In the genomic region with DNA sequence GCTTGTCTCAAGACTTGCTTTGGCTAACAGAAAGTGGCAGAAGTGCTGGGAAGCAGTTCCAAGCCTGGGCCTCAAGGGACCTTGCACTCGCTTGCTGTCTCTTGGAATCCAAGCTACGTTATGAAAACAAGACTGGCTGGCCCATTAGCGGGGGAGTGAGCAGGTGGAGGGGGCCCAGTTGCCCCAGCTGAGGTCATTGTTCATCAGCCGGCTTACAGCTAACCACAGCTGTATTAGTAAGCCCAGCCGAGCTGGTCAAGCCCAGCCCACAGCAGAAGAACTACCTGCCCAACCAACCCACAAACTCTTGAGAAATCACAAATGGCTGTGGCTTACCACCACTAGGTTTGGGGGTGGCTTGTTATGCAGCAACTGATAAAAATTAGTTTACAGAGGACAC, we compare ENCODE assay signal across 26 cellular contexts.
DNase-seq lines count a peak whose midpoint lies in the region; ATAC-seq, FAIRE-seq and TF ChIP-seq lines count a peak whose summit lies in the region.
"Had no signal": no experiment of that assay in that cellular context is flagged by ENCODE, and none has a peak within 500 bp of the region (broad histone marks: within the 10 kb centered on the region; RNA-seq: fewer than 3 reads in every experiment).

No MANE protein-coding gene starts in this region.

- H3K4ac ChIP-seq in mesendoderm (ENCODE audit: low read depth, low read length), result no peak overlapping the region

- intact Hi-C loops in right lobe of liver (cut with DNase I), result no loop called here
- intact Hi-C loops in HepG2 (cut with micrococcal nuclease; ENCODE audit: unreplicated experiment), result no loop called here
- intact Hi-C loops in activated T-helper 2 cell treated with anti-CD3 and anti-CD28 coated beads, Interferon-gamma antibody, Interleukin-2, Interleukin-4, amounts not matched to agents 10 μg/mL and 5 μg/mL and 100 μg/mL, durations not matched to agents 14 hours and 24 hours and 36 hours (cut with micrococcal nuclease), result no loop called here

- H2BK5ac ChIP-seq in mesendoderm (ENCODE audit: low read length), result no peak overlapping the region

- no peak overlapping the region for H2AK5ac ChIP-seq in mesendoderm (ENCODE audit: low read length)

- H3K4me3 Mint-ChIP-seq in activated T-helper 2 cell treated with anti-CD3 and anti-CD28 coated beads, Interferon-gamma antibody, Interleukin-2, Interleukin-4, amounts not matched to agents 10 μg/mL and 5 μg/mL and 100 μg/mL, durations not matched to agents 14 hours and 24 hours and 36 hours (ENCODE audit: low read depth), result no peak overlapping the region
- H3K4me3 Mint-ChIP-seq: activated naive CD8-positive, alpha-beta T cell; activated T-helper 1 cell treated with anti-CD3 and anti-CD28 coated beads, Interleukin-12 subunit alpha, Interleukin-12 subunit beta, Interleukin-2, Interleukin-4 antibody, amounts not matched to agents 30 ng/mL and 10 ng/mL and 1 ng/mL, durations not matched to agents 14 hours and 24 hours and 36 hours; mesothelial cell of epicardium; nephron progenitor cell; T-helper 2 cell treated with Interferon-gamma antibody and Interleukin-4, amounts not matched to agents 5 μg/mL and 100 μg/mL, for 36 hours had no signal

- FAIRE-seq in HepG2 (lab: Jason Lieb, UNC) (no peak), urothelium cell line (lab: Jason Lieb, UNC) (peak; percentile 32)
- FAIRE-seq: A549, colon, H1 had no signal

- H4K8ac ChIP-seq in mesendoderm (ENCODE audit: low read depth, low read length), result no peak overlapping the region

- H3K36me3 ChIP-seq in right lobe of liver, result no peaks in the 10 kb centered on the region
- no peaks in the 10 kb centered on the region for H3K36me3 ChIP-seq in HepG2 (replicated peaks in 1 of 2; ENCODE audit: control insufficient read depth in 1 of 2, insufficient read depth in 2 of 2, low read length in 2 of 2)
- H3K36me3 ChIP-seq in SJCRH30, result no peaks in the 10 kb centered on the region
- H3K36me3 ChIP-seq in kidney epithelial cell (ENCODE audit: control insufficient read depth, insufficient read depth, low read length), result no peaks in the 10 kb centered on the region
- no peaks in the 10 kb centered on the region for H3K36me3 ChIP-seq in mesendoderm (ENCODE audit: control insufficient read depth, insufficient read depth, low read length)
- H3K36me3 ChIP-seq: BLaER1, MG63 had no signal

- no peaks in the 10 kb centered on the region for H3K79me1 ChIP-seq in mesendoderm (ENCODE audit: low read length)

- peaks cover 5% of the 10 kb centered on the region for H3K27me3 Mint-ChIP-seq in activated T-helper 2 cell treated with anti-CD3 and anti-CD28 coated beads, Interferon-gamma antibody, Interleukin-2, Interleukin-4, amounts not matched to agents 10 μg/mL and 5 μg/mL and 100 μg/mL, durations not matched to agents 14 hours and 24 hours and 36 hours (ENCODE audit: low read depth)

- H3K9me3 Mint-ChIP-seq in activated T-helper 2 cell treated with anti-CD3 and anti-CD28 coated beads, Interferon-gamma antibody, Interleukin-2, Interleukin-4, amounts not matched to agents 10 μg/mL and 5 μg/mL and 100 μg/mL, durations not matched to agents 14 hours and 24 hours and 36 hours, result no peaks in the 10 kb centered on the region
- H3K9me3 Mint-ChIP-seq: activated T-helper 1 cell treated with anti-CD3 and anti-CD28 coated beads, Interleukin-12 subunit alpha, Interleukin-12 subunit beta, Interleukin-2, Interleukin-4 antibody, amounts not matched to agents 30 ng/mL and 10 ng/mL and 1 ng/mL, durations not matched to agents 14 hours and 24 hours and 36 hours; T-helper 2 cell treated with Interferon-gamma antibody and Interleukin-4, amounts not matched to agents 5 μg/mL and 100 μg/mL, for 36 hours had no signal

- WGBS in right lobe of liver (ENCODE audit: insufficient coverage, low coverage, low lambda C conversion rate, missing lambda C conversion rate), result no CpG with 5 or more reads among the region's 5 CpGs
- 15% methylated on average over 5 of the region's 5 CpGs for WGBS in HepG2 (ENCODE audit: low lambda C conversion rate)
- no CpG with 5 or more reads among the region's 5 CpGs for WGBS in mesendoderm (ENCODE audit: extremely low coverage, insufficient coverage, low lambda C conversion rate)

- H3K4me2 ChIP-seq in HepG2 (ENCODE audit: low read depth, low read length) (no peak overlapping the region), mesendoderm (ENCODE audit: low read length) (no peak overlapping the region)
- H3K4me2 ChIP-seq: A549, BLaER1, smooth muscle cell had no signal

- H3K9ac ChIP-seq in HepG2 (ENCODE audit: insufficient read depth, low read depth, low read length) (no peak overlapping the region), mesendoderm (ENCODE audit: low read length) (no peak overlapping the region)
- H3K9ac ChIP-seq: BLaER1 had no signal

- no peak overlapping the region for H2AFZ ChIP-seq in HepG2 (ENCODE audit: low read length)

- H4K20me1 ChIP-seq in HepG2 (ENCODE audit: insufficient read depth, low read length), result no peaks in the 10 kb centered on the region
- H4K20me1 ChIP-seq: BLaER1 had no signal

- no peak overlapping the region for H3K23ac ChIP-seq in mesendoderm (ENCODE audit: low read length)

- ATAC-seq in right lobe of liver (no peak), HepG2 (no peak)
- ATAC-seq: A549, body of pancreas had no signal

- no peak for TF ChIP-seq CTCF in right lobe of liver (IDR thresholded peaks at IDR 0.05)
- no peak for TF ChIP-seq CTCF in HepG2 (CRISPR knock-in tag; IDR thresholded peaks at IDR 0.05)
- TF ChIP-seq CTCF in kidney epithelial cell (IDR thresholded peaks at IDR 0.05; ENCODE audit: insufficient read depth, low read length, poor library complexity, severe bottlenecking), result no peak

- CTCF ChIA-PET in HepG2 (lab: Yijun Ruan, JAX; ENCODE audit: low intra/inter-chr PET ratio, low total read pairs), result no interaction called here

- no peak overlapping the region for H2BK120ac ChIP-seq in mesendoderm (ENCODE audit: low read depth, low read length)

- in situ Hi-C loops in HepG2 (cut with HindIII; ENCODE audit: extremely low pct_ligation_motif_present, low pct_unique_long_range_greater_than_20kb), result no loop called here

- H3K4me3 ChIP-seq in right lobe of liver (no peak overlapping the region), HepG2 (replicated peaks in 1 of 3; ENCODE audit: insufficient read depth in 1 of 3, low read depth in 2 of 3, low read length in 3 of 3) (no peak overlapping the region), SJCRH30 (no peak overlapping the region), kidney epithelial cell (ENCODE audit: low read depth, low read length) (no peak overlapping the region), mesendoderm (ENCODE audit: low read length) (no peak overlapping the region)
- H3K4me3 ChIP-seq: A549, BLaER1, body of pancreas, MG63, smooth muscle cell had no signal

- no peak overlapping the region for H3K18ac ChIP-seq in mesendoderm (ENCODE audit: low read length)

- no peak overlapping the region for H3K27ac ChIP-seq in right lobe of liver
- no peak overlapping the region for H3K27ac ChIP-seq in HepG2 (ENCODE audit: extremely low read length, insufficient read depth, low read length)
- H3K27ac ChIP-seq in SJCRH30, result no peak overlapping the region
- H3K27ac ChIP-seq in mesendoderm (ENCODE audit: low read depth, low read length), result no peak overlapping the region
- H3K27ac ChIP-seq: A549, BLaER1, body of pancreas had no signal

- H3K9me3 ChIP-seq in right lobe of liver, result no peaks in the 10 kb centered on the region
- H3K9me3 ChIP-seq in HepG2 (ENCODE audit: low read length), result peaks cover 6% of the 10 kb centered on the region; the same call in 1 of the 2 replicates
- H3K9me3 ChIP-seq in SJCRH30 (replicated peaks), result no peaks in the 10 kb centered on the region
- H3K9me3 ChIP-seq: body of pancreas, MG63 had no signal

- no peak for TF ChIP-seq RAD21 in HepG2 (CRISPR knock-in tag; IDR thresholded peaks at IDR 0.05)

- H3K79me2 ChIP-seq in HepG2 (ENCODE audit: insufficient read depth, low read length) (no peaks in the 10 kb centered on the region), mesendoderm (ENCODE audit: control insufficient read depth, insufficient read depth, low read length) (no peaks in the 10 kb centered on the region)

- H3K4me1 Mint-ChIP-seq in activated T-helper 2 cell treated with anti-CD3 and anti-CD28 coated beads, Interferon-gamma antibody, Interleukin-2, Interleukin-4, amounts not matched to agents 10 μg/mL and 5 μg/mL and 100 μg/mL, durations not matched to agents 14 hours and 24 hours and 36 hours (ENCODE audit: low read depth), result no peaks in the 10 kb centered on the region
- H3K4me1 Mint-ChIP-seq: mesothelial cell of epicardium, nephron progenitor cell had no signal

- POLR2A ChIA-PET in HepG2 (lab: Yijun Ruan, JAX), result no interaction called here

- no peak overlapping the region for H3K27ac Mint-ChIP-seq in activated T-helper 2 cell treated with anti-CD3 and anti-CD28 coated beads, Interferon-gamma antibody, Interleukin-2, Interleukin-4, amounts not matched to agents 10 μg/mL and 5 μg/mL and 100 μg/mL, durations not matched to agents 14 hours and 24 hours and 36 hours
- H3K27ac Mint-ChIP-seq: activated naive CD8-positive, alpha-beta T cell; activated T-helper 1 cell treated with anti-CD3 and anti-CD28 coated beads, Interleukin-12 subunit alpha, Interleukin-12 subunit beta, Interleukin-2, Interleukin-4 antibody, amounts not matched to agents 30 ng/mL and 10 ng/mL and 1 ng/mL, durations not matched to agents 14 hours and 24 hours and 36 hours; mesothelial cell of epicardium; nephron progenitor cell; progenitor cell of endocrine pancreas; T-helper 2 cell treated with Interferon-gamma antibody and Interleukin-4, amounts not matched to agents 5 μg/mL and 100 μg/mL, for 36 hours had no signal

- H3K27me3 ChIP-seq in right lobe of liver (no peaks in the 10 kb centered on the region), HepG2 (ENCODE audit: control insufficient read depth in 1 of 2, insufficient read depth in 2 of 2, low read length in 2 of 2) (peaks cover 0 to 15% of the 10 kb centered on the region in 2 experiments; a peak in 4 of 5 replicates), SJCRH30 (no peaks in the 10 kb centered on the region), kidney epithelial cell (ENCODE audit: control insufficient read depth, insufficient read depth, low read length) (no peaks in the 10 kb centered on the region), mesendoderm (ENCODE audit: insufficient read depth, low read length, poor library complexity) (no peaks in the 10 kb centered on the region)
- H3K27me3 ChIP-seq: BLaER1, body of pancreas had no signal

- TF ChIP-seq POLR2A in right lobe of liver (IDR thresholded peaks at IDR 0.05) (no peak), HepG2 (IDR thresholded peaks at IDR 0.05; ENCODE audit: insufficient read depth in 1 of 2, low read depth in 2 of 2, low read length in 2 of 2) (no peak)

- H4K5ac ChIP-seq in mesendoderm (ENCODE audit: low read length), result no peak overlapping the region

- no peak overlapping the region for H3K56ac ChIP-seq in mesendoderm (ENCODE audit: low read length)

- no peaks in the 10 kb centered on the region for H3K36me3 Mint-ChIP-seq in activated T-helper 2 cell treated with anti-CD3 and anti-CD28 coated beads, Interferon-gamma antibody, Interleukin-2, Interleukin-4, amounts not matched to agents 10 μg/mL and 5 μg/mL and 100 μg/mL, durations not matched to agents 14 hours and 24 hours and 36 hours (ENCODE audit: low read depth)
- H3K36me3 Mint-ChIP-seq: mesothelial cell of epicardium had no signal

- TF ChIP-seq EP300 in HepG2 (IDR thresholded peaks at IDR 0.05; ENCODE audit: low read depth in 2 of 2, low read length in 2 of 2) (no peak), HepG2 (CRISPR knock-in tag; IDR thresholded peaks at IDR 0.05; ENCODE audit: borderline replicate concordance) (no peak)

- DNase-seq in right lobe of liver (peak in 2 of 3 donors; percentile 12 to 13), HepG2 (ENCODE audit: low spot score) (no peak), SJCRH30 (peak; percentile 13 to 16), kidney epithelial cell (ENCODE audit: low read depth) (peak; percentile 61), urothelium cell line (ENCODE audit: low spot score) (peak; percentile 94), mesendoderm (no peak), RKO (ENCODE audit: low spot score) (no peak)
- no peak for DNase-seq in activated T-helper 2 cell treated with anti-CD3 and anti-CD28 coated beads, Interferon-gamma antibody, Interleukin-2, Interleukin-4, amounts not matched to agents 10 μg/mL and 5 μg/mL and 100 μg/mL, durations not matched to agents 14 hours and 24 hours and 36 hours (ENCODE audit: low spot score)
- DNase-seq: body of pancreas; Calu3; hippocampal formation; MG63; NCI-H2029 treated with DMSO at 0.1 percent for 48 hours; NCI-H510A; nephron progenitor cell; stimulated activated CD4-positive, alpha-beta T cell treated with anti-CD3 and anti-CD28 coated beads, Interleukin-4, amount 100 ng/mL, for 1 hour had no signal

- no TSS peak for BruUV-seq in HepG2 (replicated peaks; lab: Mats Ljungman, UMichigan)

- no peak overlapping the region for H2BK15ac ChIP-seq in mesendoderm (replicated peaks; ENCODE audit: low read depth)

- H3K4me1 ChIP-seq in right lobe of liver, result no peaks in the 10 kb centered on the region
- no peaks in the 10 kb centered on the region for H3K4me1 ChIP-seq in HepG2 (ENCODE audit: insufficient read depth, low read length)
- no peaks in the 10 kb centered on the region for H3K4me1 ChIP-seq in SJCRH30
- H3K4me1 ChIP-seq in mesendoderm (ENCODE audit: control insufficient read depth, low read depth, low read length), result no peaks in the 10 kb centered on the region
- H3K4me1 ChIP-seq: A549, BLaER1, body of pancreas had no signal

Comparison
In these comparisons a context has a peak if more than half of its experiments do, and no peak if none do; other contexts are left out.
1. DNase-seq: peak in right lobe of liver (2 of 3), SJCRH30 (2 of 2), kidney epithelial cell (single experiment) and urothelium cell line (single experiment); none in HepG2 (single experiment), activated T-helper 2 cell treated with anti-CD3 and anti-CD28 coated beads, Interferon-gamma antibody, Interleukin-2, Interleukin-4, amounts not matched to agents 10 μg/mL and 5 μg/mL and 100 μg/mL, durations not matched to agents 14 hours and 24 hours and 36 hours (single experiment), mesendoderm (single experiment) and RKO (single experiment).